Comparison of ENCODE assay signal across 34 cellular contexts in genomic region chr17:34070712-34071111, GRCh38.
"Had no signal": no experiment of that assay in that cellular context is flagged by ENCODE, and none has a peak within 500 bp of the region (broad histone marks: within the 10 kb centered on the region; RNA-seq: fewer than 3 reads in every experiment).

No MANE protein-coding gene starts in this region.

- H3K36me3 ChIP-seq: MG63 had no signal

- DNase-seq: Karpas-422, Kasumi-1, MG63, MM.1S, MV-4-11, NCI-H1048, NCI-H1092, NCI-H1092 treated with DMSO at 0.1 percent for 48 hours, NCI-H1105, NCI-H1105 treated with DMSO at 0.1 percent for 48 hours, NCI-H1417, NCI-H1417 treated with DMSO at 0.1 percent for 48 hours, NCI-H1436, NCI-H1436 treated with DMSO at 0.1 percent for 48 hours, NCI-H146, NCI-H1694, NCI-H1694 treated with DMSO at 0.1 percent for 48 hours, NCI-H187, NCI-H187 treated with DMSO at 0.1 percent for 48 hours, NCI-H1930, NCI-H2029, NCI-H2081, NCI-H2081 treated with DMSO at 0.1 percent for 48 hours, NCI-H2107, NCI-H2171, NCI-H2171 treated with DMSO at 0.1 percent for 48 hours, NCI-H2227 treated with DMSO at 0.1 percent for 48 hours, NCI-H226, NCI-H345, NCI-H446, NCI-H446 treated with DMSO at 0.1 percent for 48 hours, NCI-H510A, NCI-H510A treated with DMSO at 0.1 percent for 48 hours, NCI-H524 had no signal

- H3K9me3 ChIP-seq: MG63 had no signal

- H3K4me3 ChIP-seq: MG63 had no signal

- H3K27me3 ChIP-seq: MG63 had no signal
